Comparison of ENCODE assay signal across 22 cellular contexts in genomic region chr11:11320820-11321219, GRCh38.
"Had no signal": no experiment of that assay in that cellular context is flagged by ENCODE, and none has a peak within 500 bp of the region (broad histone marks: within the 10 kb centered on the region; RNA-seq: fewer than 3 reads in every experiment).

No MANE protein-coding gene starts in this region.

- H3K4me1 ChIP-seq: breast epithelium, sigmoid colon had no signal

- H3K4me2 ChIP-seq: hepatocyte had no signal

- H3K27ac ChIP-seq: breast epithelium, hepatocyte, sigmoid colon, tibial nerve had no signal

- H3K36me3 Mint-ChIP-seq: memory B cell, T-cell had no signal

- H3K9me3 Mint-ChIP-seq: activated T-helper 1 cell treated with anti-CD3 and anti-CD28 coated beads, Interleukin-12 subunit alpha, Interleukin-12 subunit beta, Interleukin-2, Interleukin-4 antibody, amounts not matched to agents 30 ng/mL and 10 ng/mL and 1 ng/mL, durations not matched to agents 14 hours and 24 hours and 36 hours had no signal

- H3K9me3 ChIP-seq: sigmoid colon had no signal

- H3K4me1 Mint-ChIP-seq: T-cell had no signal

- H3K4me3 Mint-ChIP-seq: activated CD8-positive, alpha-beta T cell treated with anti-CD3 and anti-CD28 coated beads, Interleukin-2, amount 10 ng/mL, durations not matched to agents 7 days and 5 days; activated T-helper 1 cell treated with anti-CD3 and anti-CD28 coated beads, Interleukin-12 subunit alpha, Interleukin-12 subunit beta, Interleukin-2, Interleukin-4 antibody, amounts not matched to agents 30 ng/mL and 10 ng/mL and 1 ng/mL, durations not matched to agents 14 hours and 24 hours and 36 hours; memory B cell; nephron; stimulated activated naive CD8-positive, alpha-beta T cell treated with anti-CD3 and anti-CD28 coated beads, Interleukin-15, Interleukin-2, amounts not matched to agents 100 ng/mL and 50 ng/mL, for 24 hours; T-cell had no signal

- DNase-seq: activated CD4-positive, alpha-beta T cell treated with anti-CD3 and anti-CD28 coated beads for 1 hour; activated CD4-positive, alpha-beta T cell treated with anti-CD3 and anti-CD28 coated beads, Interleukin-2, amount 50 U/mL, for 1 hour; activated CD8-positive, alpha-beta T cell treated with anti-CD3 and anti-CD28 coated beads, Interleukin-2, amount 10 ng/mL, durations not matched to agents 7 days and 5 days; activated gamma-delta T cell; activated naive CD4-positive, alpha-beta T cell treated with anti-CD3 and anti-CD28 coated beads, Interleukin-2, amount 50 U/mL, for 16 hours; aorta; cerebellar nuclear complex; cortex of kidney; effector CD4-positive, alpha-beta T cell; foreskin melanocyte; occipital lobe; sigmoid colon; stimulated activated CD4-positive, alpha-beta T cell treated with anti-CD3 and anti-CD28 coated beads, Interleukin-4, amount 100 ng/mL, for 24 hours; substantia nigra; T-cell had no signal

- H2AFZ ChIP-seq: hepatocyte had no signal

- H3K27ac Mint-ChIP-seq: activated CD8-positive, alpha-beta T cell treated with anti-CD3 and anti-CD28 coated beads, Interleukin-2, amount 10 ng/mL, durations not matched to agents 7 days and 5 days; activated T-helper 1 cell treated with anti-CD3 and anti-CD28 coated beads, Interleukin-12 subunit alpha, Interleukin-12 subunit beta, Interleukin-2, Interleukin-4 antibody, amounts not matched to agents 30 ng/mL and 10 ng/mL and 1 ng/mL, durations not matched to agents 14 hours and 24 hours and 36 hours; memory B cell; stimulated activated naive CD8-positive, alpha-beta T cell treated with anti-CD3 and anti-CD28 coated beads, Interleukin-15, Interleukin-2, amounts not matched to agents 100 ng/mL and 50 ng/mL, for 24 hours; T-cell had no signal

- H3K79me2 ChIP-seq: hepatocyte had no signal

- ATAC-seq: activated CD8-positive, alpha-beta T cell treated with anti-CD3 and anti-CD28 coated beads, Interleukin-2, amount 10 ng/mL, durations not matched to agents 7 days and 5 days; T-cell had no signal

- H3K27me3 ChIP-seq: breast epithelium, hepatocyte, sigmoid colon, tibial nerve had no signal
